ENCODE assay signal across 8 cellular contexts in the genomic region with DNA sequence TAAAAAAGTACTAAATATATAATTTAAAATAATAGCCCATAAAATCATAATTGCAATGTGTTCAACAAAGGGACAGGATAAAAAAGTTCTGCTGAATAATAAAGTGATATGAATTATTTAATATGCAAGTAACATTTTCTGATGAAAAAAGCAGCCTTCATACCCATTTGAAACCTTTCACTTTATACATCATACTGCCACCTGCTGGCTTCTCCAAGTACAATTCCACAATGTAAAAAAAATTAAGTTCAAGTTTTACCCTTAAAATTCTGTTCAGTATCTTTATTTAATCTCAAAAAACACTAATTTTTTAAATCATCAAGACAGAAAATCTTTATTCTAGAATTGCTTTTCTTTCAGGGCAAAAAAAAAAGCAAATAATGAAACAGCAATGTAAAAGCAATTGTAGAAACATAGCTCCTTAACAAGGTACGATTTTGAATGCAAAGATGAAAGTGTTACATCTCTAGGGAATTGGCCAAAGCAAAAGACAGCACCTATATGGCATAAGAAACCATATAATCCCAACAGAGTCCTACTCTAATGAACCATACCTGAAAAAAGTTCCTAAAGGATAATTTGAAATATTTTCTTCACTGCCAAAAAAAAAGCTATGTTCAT. TPM values are rescaled to one million over a fixed set of nuclear protein-coding genes. Genes with fewer than 3 reads are reported as not detected.
DNase-seq lines count a peak whose midpoint lies in the region; FAIRE-seq and TF ChIP-seq lines count a peak whose summit lies in the region.

No MANE protein-coding gene starts in this region.

- H3K27me3 ChIP-seq in BE2C (no peaks in the 10 kb centered on the region), adrenal gland (no peaks in the 10 kb centered on the region)

- no peak overlapping the region for H3K9ac ChIP-seq in kidney (ENCODE audit: low read length in 2 of 2)

- intact Hi-C loops in adrenal gland (cut with DNase I): loop anchor here (5.0 to 10.0 kb wide), 2 partner anchors 82 to 95 kb away; no protein-coding TSS in a partner anchor
- intact Hi-C loops in kidney (cut with DNase I): no loop called here

- peak; percentile 42 for DNase-seq in BE2C
- peak; percentile 50 for DNase-seq in GM13977 (ENCODE audit: low spot score)
- DNase-seq in NCI-H748 (lab: John Stamatoyannopoulos, UW; ENCODE audit: unreplicated experiment): peak; percentile 56
- DNase-seq in adrenal gland: peak in 5 of 7 donors; percentile 21 to 62 (median 50)
- no peak for DNase-seq in kidney
- peak; percentile 19 for DNase-seq in stimulated activated CD8-positive, alpha-beta memory T cell treated with anti-CD3 and anti-CD28 coated beads, Interleukin-15, amount 100 ng/mL, for 1 hour (ENCODE audit: low read depth)
- DNase-seq in cerebellar nuclear complex (lab: John Stamatoyannopoulos, UW): no peak
- no peak for DNase-seq in GDM1 (lab: John Stamatoyannopoulos, UW)

- TF ChIP-seq POLR2A in adrenal gland (IDR thresholded peaks at IDR 0.05): no peak

- in situ Hi-C loops in GM13977 (cut with MboI; ENCODE audit: low pct_unique_long_range_greater_than_20kb, low sequenced_read_pairs, unreplicated experiment): loop anchor here (10.0 to 25.0 kb wide), 2 partner anchors 82 to 280 kb away; no protein-coding TSS in a partner anchor

- H3K27ac ChIP-seq in adrenal gland: no peak overlapping the region
- no peak overlapping the region for H3K27ac ChIP-seq in kidney (ENCODE audit: low read depth in 2 of 2, low read length in 2 of 2)

- peaks cover 6% of the 10 kb centered on the region; the same call in 1 of the 2 replicates for H3K4me1 ChIP-seq in BE2C
- H3K4me1 ChIP-seq in adrenal gland (replicated peaks in 1 of 2): no peaks in the 10 kb centered on the region
- no peaks in the 10 kb centered on the region for H3K4me1 ChIP-seq in kidney (ENCODE audit: control insufficient read depth in 1 of 2, insufficient read depth in 1 of 2, low read depth in 1 of 2, low read length in 2 of 2)

- H3K9me3 ChIP-seq in BE2C: no peaks in the 10 kb centered on the region
- H3K9me3 ChIP-seq in adrenal gland (replicated peaks in 1 of 3): no peaks in the 10 kb centered on the region
- H3K9me3 ChIP-seq in kidney (ENCODE audit: control insufficient read depth in 1 of 2, low read length in 2 of 2): no peaks in the 10 kb centered on the region

- 92 to 100% (median 95%) methylated on average over 1 of the region's 1 CpG for WGBS in adrenal gland, 4 donors

- H3K4me3 ChIP-seq in BE2C (ENCODE audit: low read depth, low read length): no peak overlapping the region
- no peak overlapping the region for H3K4me3 ChIP-seq in adrenal gland
- no peak overlapping the region for H3K4me3 ChIP-seq in kidney (ENCODE audit: low read length in 2 of 2)

- TF ChIP-seq CTCF in BE2C (IDR thresholded peaks at IDR 0.05; ENCODE audit: low read depth, low read length) (peak; percentile 62), GM13977 (IDR thresholded peaks at IDR 0.05; ENCODE audit: extremely low read depth, insufficient read depth, missing control alignments) (peak; percentile 48), adrenal gland (IDR thresholded peaks at IDR 0.05) (peak; percentile 56 to 87 (median 64)), kidney (IDR thresholded peaks at IDR 0.05; ENCODE audit: borderline replicate concordance, extremely low read depth, insufficient read depth) (peak; percentile 50)

- peak; percentile 98 for FAIRE-seq in kidney (lab: Jason Lieb, UNC)

- H3K36me3 ChIP-seq in BE2C (peaks cover 8% of the 10 kb centered on the region; the same call in 1 of the 2 replicates), adrenal gland (replicated peaks in 1 of 2) (peaks cover 0 to 6% of the 10 kb centered on the region in 2 donors), kidney (ENCODE audit: control insufficient read depth in 1 of 2, insufficient read depth in 2 of 2, low read length in 2 of 2) (peaks cover 10% of the 10 kb centered on the region in 2 donors)

RNA-seq across cellular contexts. Expression of gene MDM1, which starts 15.0 kb away (rescaled TPM):
- polyA plus RNA-seq in BE2C (2012; ENCODE audit: insufficient read depth, insufficient read length, low read depth): 2.5 TPM
- total RNA-seq in adrenal gland: 10 to 100 TPM in 4 of 8 donors, 1 to 10 TPM in 4; 6.5 to 14.0 (median 10.0) TPM
- 10 to 100 TPM in 2 of 3 donors, 1 to 10 TPM in 1; 8.0 to 12.3 (median 10.4) TPM for polyA plus RNA-seq in adrenal gland
- total RNA-seq in kidney: 14.1 TPM
- 8.9 TPM for polyA plus RNA-seq in kidney (ENCODE audit: insufficient read depth, low read depth, low replicate concordance)

Comparison
In these comparisons a context has a peak if more than half of its experiments do, and no peak if none do; other contexts are left out.
1. DNase-seq: peak in BE2C (single experiment), GM13977 (single experiment), NCI-H748 (single experiment), adrenal gland (5 of 7) and stimulated activated CD8-positive, alpha-beta memory T cell treated with anti-CD3 and anti-CD28 coated beads, Interleukin-15, amount 100 ng/mL, for 1 hour (single experiment); none in kidney (single experiment), cerebellar nuclear complex (0 of 2) and GDM1 (single experiment).
2. Peak in every context shown above with its lines, with median percentiles within 50 percentile points of each other: CTCF ChIP-seq.